8 cellular contexts compared by ENCODE assay signal in genomic region chr12:49706351-49707126, GRCh38. TPM values are rescaled to one million over a fixed set of nuclear protein-coding genes. Genes with fewer than 3 reads are reported as not detected.
DNase-seq lines count a peak whose midpoint lies in the region; ATAC-seq, FAIRE-seq and TF ChIP-seq lines count a peak whose summit lies in the region.

No MANE protein-coding gene starts in this region.

- H3K9me1 ChIP-seq in keratinocyte (ENCODE audit: control insufficient read depth, extremely low read depth, insufficient read depth, low read length): no peaks in the 10 kb centered on the region

- H3K4me1 ChIP-seq in SK-N-SH (ENCODE audit: control insufficient read depth in 1 of 2, insufficient read depth in 2 of 2, low read depth in 1 of 2, low read length in 1 of 2) (peaks cover 25 to 29% of the 10 kb centered on the region in 2 experiments; a peak in 3 of 4 replicates), keratinocyte (ENCODE audit: control insufficient read depth, extremely low read depth, insufficient read depth, low read length) (no peaks in the 10 kb centered on the region), spleen (peaks cover 32 to 63% (median 55%) of the 10 kb centered on the region in 6 donors)

- H3K79me2 ChIP-seq in SK-N-SH (ENCODE audit: insufficient read depth): peaks cover 54% of the 10 kb centered on the region
- H3K79me2 ChIP-seq in keratinocyte (ENCODE audit: control insufficient read depth, insufficient read depth, low read length): no peaks in the 10 kb centered on the region

- H2AFZ ChIP-seq in SK-N-SH (ENCODE audit: low read depth) (peak overlapping the region; percentile 69), keratinocyte (ENCODE audit: control insufficient read depth, low read length) (peak overlapping the region; percentile 67)

- peak; percentile 14; the same call in 1 of the 2 replicates for TF ChIP-seq RAD21 in SK-N-SH (IDR thresholded peaks at IDR 0.05; ENCODE audit: low read length)

- POLR2A ChIA-PET in SK-N-SH (lab: Yijun Ruan, JAX): interaction anchor here (0.6 to 2.7 kb wide), 7 partner anchors 10 to 330 kb away, joined by 3 to 20 read pairs (median 5); partner anchors contain the start of gene TMBIM6

- no peak for TF ChIP-seq POLR2A in spleen (IDR thresholded peaks at IDR 0.05)

- H3K36me3 ChIP-seq in SK-N-SH (replicated peaks in 1 of 2; ENCODE audit: control insufficient read depth in 1 of 2, insufficient read depth in 2 of 2, low read length in 1 of 2): no peaks in the 10 kb centered on the region
- H3K36me3 ChIP-seq in bronchial epithelial cell (ENCODE audit: control insufficient read depth, insufficient read depth, low read length): no peaks in the 10 kb centered on the region
- H3K36me3 ChIP-seq in keratinocyte (ENCODE audit: control insufficient read depth in 2 of 2, extremely low read depth in 1 of 2, insufficient read depth in 2 of 2, low read length in 2 of 2): no peaks in the 10 kb centered on the region
- H3K36me3 ChIP-seq in spleen: no peaks in the 10 kb centered on the region

- H3K9ac ChIP-seq in SK-N-SH (peak overlapping the region; percentile 92), keratinocyte (ENCODE audit: control insufficient read depth, extremely low read depth, insufficient read depth, low read length) (peak overlapping the region; percentile 40)

- peaks cover 28% of the 10 kb centered on the region for H3F3A ChIP-seq in SK-N-SH (replicated peaks; ENCODE audit: insufficient read depth)

- H3K27ac ChIP-seq in SK-N-SH (ENCODE audit: low read depth in 2 of 2, low read length in 1 of 2) (peak overlapping the region; percentile 79 to 88), keratinocyte (ENCODE audit: control insufficient read depth, insufficient read depth, low read length) (no peak overlapping the region), spleen (peak overlapping the region; percentile 66 to 95 (median 92))

- DNase-seq in NK-92 treated with Interleukin-12 subunit alpha and Interleukin-12 subunit beta, amount 100 ng/mL, for 24 hours (lab: John Stamatoyannopoulos, UW): peak; percentile 15
- DNase-seq in NK-92 (lab: John Stamatoyannopoulos, UW; ENCODE audit: unreplicated experiment) (no peak), SK-N-SH (peak; percentile 78), bronchial epithelial cell (ENCODE audit: low read depth) (no peak), keratinocyte (ENCODE audit: low read depth, low spot score) (no peak), spleen (no peak), GDM1 (lab: John Stamatoyannopoulos, UW) (no peak)

- no peak for TF ChIP-seq EP300 in SK-N-SH (IDR thresholded peaks at IDR 0.05; ENCODE audit: borderline replicate concordance in 1 of 2, low read depth in 1 of 2, low read length in 1 of 2)

- peak overlapping the region; percentile 90 for H3K4me2 ChIP-seq in SK-N-SH
- H3K4me2 ChIP-seq in keratinocyte (ENCODE audit: control insufficient read depth, extremely low read depth, insufficient read depth, low read depth, low read length): peak overlapping the region; percentile 68

- H4K20me1 ChIP-seq in SK-N-SH (ENCODE audit: insufficient read depth) (peaks cover 18% of the 10 kb centered on the region), keratinocyte (ENCODE audit: control insufficient read depth, extremely low read depth, insufficient read depth, low read length) (no peaks in the 10 kb centered on the region)

- dilution Hi-C loops in keratinocyte (cut with MboI; ENCODE audit: extremely low pct_ligation_motif_present, low sequenced_read_pairs): no loop called here

- TF ChIP-seq CTCF in SK-N-SH (IDR thresholded peaks at IDR 0.05) (no peak), bronchial epithelial cell (IDR thresholded peaks at IDR 0.05; ENCODE audit: insufficient read depth, low read length, severe bottlenecking) (no peak), keratinocyte (optimal IDR thresholded peaks at IDR 0.05 in 1 of 3, IDR thresholded peaks at IDR 0.05 in 1 of 3, conservative IDR thresholded peaks at IDR 0.05 in 1 of 3; ENCODE audit: extremely low read depth in 1 of 3, insufficient read depth in 2 of 3, low read length in 3 of 3) (no peak), spleen (IDR thresholded peaks at IDR 0.05 in 8 of 11, conservative IDR thresholded peaks at IDR 0.05 in 3 of 11) (no peak)

- FAIRE-seq in bronchial epithelial cell (lab: Jason Lieb, UNC) (no peak), keratinocyte (lab: Jason Lieb, UNC) (no peak)

- WGBS in SK-N-SH (ENCODE audit: low lambda C conversion rate): 7% methylated on average over 21 of the region's 43 CpGs
- 1 to 2% (median 1%) methylated on average over 27 to 43 of the region's 43 CpGs for WGBS in spleen, 5 donors

- CTCF ChIA-PET in SK-N-SH (lab: Yijun Ruan, JAX): interaction anchor here (0.5 to 22.7 kb wide), 16 partner anchors 10 to 614 kb away, joined by 3 to 590 read pairs (median 4); partner anchors contain the start of gene TMBIM6

- H3K9me3 ChIP-seq in SK-N-SH (no peaks in the 10 kb centered on the region), keratinocyte (ENCODE audit: control insufficient read depth, low read depth, low read length) (no peaks in the 10 kb centered on the region), spleen (no peaks in the 10 kb centered on the region)

- peak overlapping the region; percentile 83 to 96 for H3K4me3 ChIP-seq in SK-N-SH (ENCODE audit: low read depth in 2 of 2, low read length in 1 of 2)
- peak overlapping the region; percentile 59 for H3K4me3 ChIP-seq in bronchial epithelial cell (ENCODE audit: low read depth, low read length)
- peak overlapping the region; percentile 48 to 64 (median 62) for H3K4me3 ChIP-seq in keratinocyte (ENCODE audit: control insufficient read depth in 2 of 3, extremely low read depth in 1 of 3, insufficient read depth in 2 of 3, low read depth in 1 of 3, low read length in 3 of 3)
- H3K4me3 ChIP-seq in spleen: peak overlapping the region; percentile 55 to 95 (median 78)

- intact Hi-C loops in spleen (cut with DNase I; ENCODE audit: low total_unique reads): no loop called here

- H3K9me2 ChIP-seq in SK-N-SH: no peaks in the 10 kb centered on the region

- H3K27me3 ChIP-seq in SK-N-SH (ENCODE audit: insufficient read depth) (no peaks in the 10 kb centered on the region), bronchial epithelial cell (ENCODE audit: control insufficient read depth, insufficient read depth, low read length) (peaks cover under 1% of the 10 kb centered on the region), keratinocyte (ENCODE audit: control insufficient read depth, extremely low read depth, insufficient read depth, low read length) (peaks cover 44% of the 10 kb centered on the region), spleen (replicated peaks in 1 of 7) (peaks cover 0 to 9% (median 0%) of the 10 kb centered on the region in 7 donors)

- peak; percentile 26 for ATAC-seq in HG03045 (IDR thresholded peaks at IDR 0.05; ENCODE audit: unreplicated experiment)

TF ChIP-seq in SK-N-SH, 30 proteins besides CTCF, POLR2A, EP300 and RAD21:
- TF ChIP-seq MXI1 (IDR thresholded peaks at IDR 0.05; ENCODE audit: low read depth, low read length) (peak; percentile 31; the same call in 1 of the 2 replicates), TAF1 (IDR thresholded peaks at IDR 0.05; ENCODE audit: borderline replicate concordance, low read depth, low read length) (peak; percentile 19; the same call in 1 of the 2 replicates), TCF12 (IDR thresholded peaks at IDR 0.05) (0 out of 2 replicates have a peak, but pooled peaks have one; percentile 6), CHD2 (IDR thresholded peaks at IDR 0.05; ENCODE audit: low read length, partially characterized antibody) (peak; percentile 60), GATA2 (CRISPR knock-in tag; IDR thresholded peaks at IDR 0.05) (no peak), MAX (IDR thresholded peaks at IDR 0.05; ENCODE audit: low read depth) (peak; percentile 21; the same call in 1 of the 2 replicates), GABPA (IDR thresholded peaks at IDR 0.05; ENCODE audit: low read depth) (no peak), RXRA (IDR thresholded peaks at IDR 0.05; ENCODE audit: borderline replicate concordance, low read depth) (no peak)

RNA-seq across cellular contexts. Expression of gene FMNL3, which starts 0.7 kb away (rescaled TPM):
- polyA plus RNA-seq in SK-N-SH (2012; rRNA removed): 10.2 and 13.1 TPM in 2 replicates
- 6.6 and 8.8 TPM in 2 replicates for polyA plus RNA-seq in SK-N-SH (2012; cell fraction: cytosol; rRNA removed)
- 19.5 and 24.9 TPM in 2 replicates for polyA plus RNA-seq in SK-N-SH (2012; cell fraction: nucleus; rRNA removed)
- total RNA-seq in bronchial epithelial cell: 2.2 and 2.6 TPM in 2 replicates
- 1.1 to 1.4 TPM (median 1.2 TPM) in 3 replicates for polyA plus RNA-seq in keratinocyte
- 0.05 TPM for polyA plus RNA-seq in keratinocyte (2011; ENCODE audit: low read depth)
- polyA plus RNA-seq in keratinocyte (2011; cell fraction: cytosol; rRNA removed): 1.3 and 1.4 TPM in 2 replicates
- 2.9 and 3.3 TPM in 2 replicates for polyA plus RNA-seq in keratinocyte (2011; cell fraction: nucleus; rRNA removed)
- 0.41 and 1.3 TPM in 2 replicates for polyA plus RNA-seq in keratinocyte (2012; ENCODE audit: low replicate concordance)
- polyA minus RNA-seq in keratinocyte: 3.9 to 5.2 TPM (median 4.9 TPM) in 3 replicates
- polyA minus RNA-seq in keratinocyte (2011; cell fraction: cytosol; rRNA and poly(A)+ RNA removed): 5.2 TPM
- polyA minus RNA-seq in keratinocyte (2011; cell fraction: nucleus; rRNA and poly(A)+ RNA removed): 2.1 and 4.6 TPM in 2 replicates
- total RNA-seq in spleen: 10 to 100 TPM; 26.4 to 46.9 (median 37.0) TPM
- 10 to 100 TPM in 1 of 3 donors, 1 to 10 TPM in 2; 8.6 to 13.0 (median 9.9) TPM for polyA plus RNA-seq in spleen

RNA-seq across cellular contexts. Expression of gene TMBIM6, which starts 34.8 kb away (rescaled TPM):
- polyA plus RNA-seq in SK-N-SH (2012; rRNA removed): 290 and 360 TPM in 2 replicates
- polyA plus RNA-seq in SK-N-SH (2012; cell fraction: cytosol; rRNA removed): 355 TPM in 2 replicates
- polyA plus RNA-seq in SK-N-SH (2012; cell fraction: nucleus; rRNA removed): 242 and 304 TPM in 2 replicates
- 570 and 818 TPM in 2 replicates for total RNA-seq in bronchial epithelial cell
- polyA plus RNA-seq in keratinocyte: 619 to 815 TPM (median 668 TPM) in 3 replicates
- 132 TPM for polyA plus RNA-seq in keratinocyte (2011; ENCODE audit: low read depth)
- 356 and 589 TPM in 2 replicates for polyA plus RNA-seq in keratinocyte (2011; cell fraction: cytosol; rRNA removed)
- 842 and 1,127 TPM in 2 replicates for polyA plus RNA-seq in keratinocyte (2011; cell fraction: nucleus; rRNA removed)
- polyA plus RNA-seq in keratinocyte (2012; ENCODE audit: low replicate concordance): 338 and 535 TPM in 2 replicates
- polyA minus RNA-seq in keratinocyte: 298 to 596 TPM (median 498 TPM) in 3 replicates
- polyA minus RNA-seq in keratinocyte (2011; cell fraction: cytosol; rRNA and poly(A)+ RNA removed): 190 TPM
- 379 and 667 TPM in 2 replicates for polyA minus RNA-seq in keratinocyte (2011; cell fraction: nucleus; rRNA and poly(A)+ RNA removed)
- 100 to 1,000 TPM; 338 to 437 (median 396) TPM for total RNA-seq in spleen
- 100 to 1,000 TPM; 100 to 130 (median 106) TPM for polyA plus RNA-seq in spleen

Comparison
In these comparisons a context has a peak if more than half of its experiments do, and no peak if none do; other contexts are left out.
1. DNase-seq: peak in NK-92 treated with Interleukin-12 subunit alpha and Interleukin-12 subunit beta, amount 100 ng/mL, for 24 hours (single experiment) and SK-N-SH (single experiment); none in NK-92 (single experiment), bronchial epithelial cell (single experiment), keratinocyte (single experiment), spleen (single experiment) and GDM1 (single experiment).
2. Peak in every context shown above with its lines, with median percentiles within 50 percentile points of each other: H3K4me3 ChIP-seq.